Comparison of ENCODE assay signal across 1 cellular context in genomic region chr17:43020789-43021738, GRCh38.
TF ChIP-seq lines count a peak whose summit lies in the region.

No MANE protein-coding gene starts in this region.

TF ChIP-seq in K562, 482 proteins besides CTCF, POLR2A, EP300 and RAD21 (continued from another document and continues in another):
- TF ChIP-seq SIX5 (IDR thresholded peaks at IDR 0.05; ENCODE audit: borderline replicate concordance in 1 of 2, insufficient read depth in 1 of 2, low read depth in 1 of 2, low read length in 2 of 2) (no peak), GATA2 (CRISPR knock-in tag; IDR thresholded peaks at IDR 0.05) (peak; percentile 31; the same call in 1 of the 2 replicates), ELF1 (tag; IDR thresholded peaks at IDR 0.05) (no peak), ZNF232 (CRISPR knock-in tag; IDR thresholded peaks at IDR 0.05) (no peak), NCOA2 (IDR thresholded peaks at IDR 0.05; ENCODE audit: partially characterized antibody in 2 of 2) (no peak), KAT2B (IDR thresholded peaks at IDR 0.05; ENCODE audit: low read depth, low read length) (no peak), ZNF695 (CRISPR knock-in tag; IDR thresholded peaks at IDR 0.05) (no peak), CREM (IDR thresholded peaks at IDR 0.05; ENCODE audit: low read depth) (peak; percentile 81), ZNF217 (CRISPR knock-in tag; IDR thresholded peaks at IDR 0.05) (no peak), RBM39 (optimal IDR thresholded peaks at IDR 0.05; ENCODE audit: low read depth, low read length) (no peak), NCOA6 (IDR thresholded peaks at IDR 0.05) (no peak), CC2D1A (IDR thresholded peaks at IDR 0.05) (no peak), HIVEP1 (CRISPR knock-in tag; IDR thresholded peaks at IDR 0.05) (no peak), MCM7 (IDR thresholded peaks at IDR 0.05) (no peak), SLC30A9 (CRISPR knock-in tag; IDR thresholded peaks at IDR 0.05) (no peak), ZBTB7A (IDR thresholded peaks at IDR 0.05; ENCODE audit: borderline replicate concordance, control insufficient read depth, low read depth, low read length) (peak; percentile 85), ZNF263 (CRISPR knock-in tag; IDR thresholded peaks at IDR 0.05; ENCODE audit: borderline replicate concordance) (no peak), MEF2A (IDR thresholded peaks at IDR 0.05; ENCODE audit: control insufficient read depth, low read depth, low read length) (no peak), FOXO4 (CRISPR knock-in tag; IDR thresholded peaks at IDR 0.05) (no peak), ZNF3 (CRISPR knock-in tag; IDR thresholded peaks at IDR 0.05) (no peak), EP400 (IDR thresholded peaks at IDR 0.05) (peak; percentile 75), CGGBP1 (CRISPR knock-in tag; IDR thresholded peaks at IDR 0.05) (no peak), SRSF9 (IDR thresholded peaks at IDR 0.05; ENCODE audit: borderline replicate concordance, low read depth, low read length) (no peak), ZNF76 (CRISPR knock-in tag; IDR thresholded peaks at IDR 0.05; ENCODE audit: borderline replicate concordance) (no peak), IFI16 (CRISPR knock-in tag; IDR thresholded peaks at IDR 0.05) (no peak), LARP7 (IDR thresholded peaks at IDR 0.05) (0 out of 2 replicates have a peak, but pooled peaks have one; percentile 45), TAL1 (IDR thresholded peaks at IDR 0.05) (0 out of 2 replicates have a peak, but pooled peaks have one; percentile 15), ATF1 (CRISPR knock-in tag; IDR thresholded peaks at IDR 0.05) (no peak), ATF1 (tag; IDR thresholded peaks at IDR 0.05) (peak; percentile 75), ZBTB9 (CRISPR knock-in tag; IDR thresholded peaks at IDR 0.05) (peak; percentile 75; the same call in 1 of the 2 replicates), PTTG1 (tag; IDR thresholded peaks at IDR 0.05; ENCODE audit: low read depth) (no peak), PATZ1 (CRISPR knock-in tag; IDR thresholded peaks at IDR 0.05; ENCODE audit: borderline replicate concordance) (0 out of 2 replicates have a peak, but pooled peaks have one; percentile 9), CAMTA2 (CRISPR knock-in tag; conservative IDR thresholded peaks at IDR 0.05) (no peak), ETV1 (tag; conservative IDR thresholded peaks at IDR 0.05; ENCODE audit: low read depth) (0 out of 2 replicates have a peak, but pooled peaks have one; percentile 53), CXXC5 (CRISPR knock-in tag; IDR thresholded peaks at IDR 0.05) (peak; percentile 78), COPS2 (conservative IDR thresholded peaks at IDR 0.05) (no peak), NR3C1 (CRISPR knock-in tag; IDR thresholded peaks at IDR 0.05) (no peak), ELF4 (CRISPR knock-in tag; IDR thresholded peaks at IDR 0.05) (no peak), ZNF324 (CRISPR knock-in tag; IDR thresholded peaks at IDR 0.05) (no peak), RBFOX2 (IDR thresholded peaks at IDR 0.05; ENCODE audit: low read depth, low read length) (peak; percentile 54), ZNF79 (CRISPR knock-in tag; IDR thresholded peaks at IDR 0.05; ENCODE audit: low read depth) (no peak), FOXP1 (CRISPR knock-in tag; IDR thresholded peaks at IDR 0.05) (no peak)
- TF ChIP-seq, protein P1, sequence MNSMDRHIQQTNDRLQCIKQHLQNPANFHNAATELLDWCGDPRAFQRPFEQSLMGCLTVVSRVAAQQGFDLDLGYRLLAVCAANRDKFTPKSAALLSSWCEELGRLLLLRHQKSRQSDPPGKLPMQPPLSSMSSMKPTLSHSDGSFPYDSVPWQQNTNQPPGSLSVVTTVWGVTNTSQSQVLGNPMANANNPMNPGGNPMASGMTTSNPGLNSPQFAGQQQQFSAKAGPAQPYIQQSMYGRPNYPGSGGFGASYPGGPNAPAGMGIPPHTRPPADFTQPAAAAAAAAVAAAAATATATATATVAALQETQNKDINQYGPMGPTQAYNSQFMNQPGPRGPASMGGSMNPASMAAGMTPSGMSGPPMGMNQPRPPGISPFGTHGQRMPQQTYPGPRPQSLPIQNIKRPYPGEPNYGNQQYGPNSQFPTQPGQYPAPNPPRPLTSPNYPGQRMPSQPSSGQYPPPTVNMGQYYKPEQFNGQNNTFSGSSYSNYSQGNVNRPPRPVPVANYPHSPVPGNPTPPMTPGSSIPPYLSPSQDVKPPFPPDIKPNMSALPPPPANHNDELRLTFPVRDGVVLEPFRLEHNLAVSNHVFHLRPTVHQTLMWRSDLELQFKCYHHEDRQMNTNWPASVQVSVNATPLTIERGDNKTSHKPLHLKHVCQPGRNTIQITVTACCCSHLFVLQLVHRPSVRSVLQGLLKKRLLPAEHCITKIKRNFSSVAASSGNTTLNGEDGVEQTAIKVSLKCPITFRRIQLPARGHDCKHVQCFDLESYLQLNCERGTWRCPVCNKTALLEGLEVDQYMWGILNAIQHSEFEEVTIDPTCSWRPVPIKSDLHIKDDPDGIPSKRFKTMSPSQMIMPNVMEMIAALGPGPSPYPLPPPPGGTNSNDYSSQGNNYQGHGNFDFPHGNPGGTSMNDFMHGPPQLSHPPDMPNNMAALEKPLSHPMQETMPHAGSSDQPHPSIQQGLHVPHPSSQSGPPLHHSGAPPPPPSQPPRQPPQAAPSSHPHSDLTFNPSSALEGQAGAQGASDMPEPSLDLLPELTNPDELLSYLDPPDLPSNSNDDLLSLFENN (IDR thresholded peaks at IDR 0.05; ENCODE audit: low read depth in 2 of 2, low read length in 2 of 2) = no peak; a peak in 1 of 4 replicates
- TF ChIP-seq, protein P2, sequence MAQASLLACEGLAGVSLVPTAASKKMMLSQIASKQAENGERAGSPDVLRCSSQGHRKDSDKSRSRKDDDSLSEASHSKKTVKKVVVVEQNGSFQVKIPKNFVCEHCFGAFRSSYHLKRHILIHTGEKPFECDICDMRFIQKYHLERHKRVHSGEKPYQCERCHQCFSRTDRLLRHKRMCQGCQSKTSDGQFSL (CRISPR knock-in tag; IDR thresholded peaks at IDR 0.05) = peak; percentile 96
- TF ChIP-seq, protein P2 (tag; IDR thresholded peaks at IDR 0.05) = peak in 1 of 2 experiments; percentile 99; a peak in 2 of 4 replicates
- TF ChIP-seq, protein P3, sequence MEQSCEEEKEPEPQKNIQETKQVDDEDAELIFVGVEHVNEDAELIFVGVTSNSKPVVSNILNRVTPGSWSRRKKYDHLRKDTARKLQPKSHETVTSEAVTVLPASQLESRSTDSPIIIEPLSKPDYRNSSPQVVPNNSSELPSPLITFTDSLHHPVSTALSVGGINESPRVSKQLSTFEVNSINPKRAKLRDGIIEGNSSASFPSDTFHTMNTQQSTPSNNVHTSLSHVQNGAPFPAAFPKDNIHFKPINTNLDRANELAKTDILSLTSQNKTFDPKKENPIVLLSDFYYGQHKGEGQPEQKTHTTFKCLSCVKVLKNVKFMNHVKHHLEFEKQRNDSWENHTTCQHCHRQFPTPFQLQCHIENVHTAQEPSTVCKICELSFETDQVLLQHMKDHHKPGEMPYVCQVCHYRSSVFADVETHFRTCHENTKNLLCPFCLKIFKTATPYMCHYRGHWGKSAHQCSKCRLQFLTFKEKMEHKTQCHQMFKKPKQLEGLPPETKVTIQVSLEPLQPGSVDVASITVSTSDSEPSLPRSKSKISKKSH (CRISPR knock-in tag; IDR thresholded peaks at IDR 0.05) = no peak
- TF ChIP-seq, protein P4, sequence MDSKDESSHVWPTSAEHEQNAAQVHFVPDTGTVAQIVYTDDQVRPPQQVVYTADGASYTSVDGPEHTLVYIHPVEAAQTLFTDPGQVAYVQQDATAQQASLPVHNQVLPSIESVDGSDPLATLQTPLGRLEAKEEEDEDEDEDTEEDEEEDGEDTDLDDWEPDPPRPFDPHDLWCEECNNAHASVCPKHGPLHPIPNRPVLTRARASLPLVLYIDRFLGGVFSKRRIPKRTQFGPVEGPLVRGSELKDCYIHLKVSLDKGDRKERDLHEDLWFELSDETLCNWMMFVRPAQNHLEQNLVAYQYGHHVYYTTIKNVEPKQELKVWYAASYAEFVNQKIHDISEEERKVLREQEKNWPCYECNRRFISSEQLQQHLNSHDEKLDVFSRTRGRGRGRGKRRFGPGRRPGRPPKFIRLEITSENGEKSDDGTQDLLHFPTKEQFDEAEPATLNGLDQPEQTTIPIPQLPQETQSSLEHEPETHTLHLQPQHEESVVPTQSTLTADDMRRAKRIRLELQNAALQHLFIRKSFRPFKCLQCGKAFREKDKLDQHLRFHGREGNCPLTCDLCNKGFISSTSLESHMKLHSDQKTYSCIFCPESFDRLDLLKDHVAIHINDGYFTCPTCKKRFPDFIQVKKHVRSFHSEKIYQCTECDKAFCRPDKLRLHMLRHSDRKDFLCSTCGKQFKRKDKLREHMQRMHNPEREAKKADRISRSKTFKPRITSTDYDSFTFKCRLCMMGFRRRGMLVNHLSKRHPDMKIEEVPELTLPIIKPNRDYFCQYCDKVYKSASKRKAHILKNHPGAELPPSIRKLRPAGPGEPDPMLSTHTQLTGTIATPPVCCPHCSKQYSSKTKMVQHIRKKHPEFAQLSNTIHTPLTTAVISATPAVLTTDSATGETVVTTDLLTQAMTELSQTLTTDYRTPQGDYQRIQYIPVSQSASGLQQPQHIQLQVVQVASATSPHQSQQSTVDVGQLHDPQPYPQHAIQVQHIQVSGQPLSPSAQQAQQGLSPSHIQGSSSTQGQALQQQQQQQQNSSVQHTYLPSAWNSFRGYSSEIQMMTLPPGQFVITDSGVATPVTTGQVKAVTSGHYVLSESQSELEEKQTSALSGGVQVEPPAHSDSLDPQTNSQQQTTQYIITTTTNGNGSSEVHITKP (IDR thresholded peaks at IDR 0.05; ENCODE audit: partially characterized antibody) = no peak
